13 cellular contexts compared by ENCODE assay signal in the genomic region with DNA sequence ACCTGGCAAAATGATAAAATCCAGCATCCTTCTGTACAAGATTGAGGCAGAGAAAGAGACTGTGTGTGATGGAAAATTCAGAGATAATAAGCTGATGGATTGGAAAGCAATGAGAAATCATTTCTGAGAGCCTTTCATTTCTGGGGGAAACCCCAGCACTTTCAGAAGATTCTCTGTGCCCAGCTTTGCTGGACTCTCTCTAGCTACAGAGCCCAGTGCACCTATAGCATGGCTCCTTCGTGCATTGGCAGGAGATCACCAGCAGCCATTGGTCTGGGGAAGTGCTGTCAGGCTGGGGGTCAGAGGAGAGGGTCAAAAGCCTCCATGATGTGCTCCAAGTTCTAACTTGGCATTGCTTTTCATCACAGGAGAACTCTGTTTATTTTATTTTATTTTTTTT.
A peak's percentile ranks its signal among the peaks of the same experiment; 100 is the strongest.
DNase-seq lines count a peak whose midpoint lies in the region; ATAC-seq, FAIRE-seq and TF ChIP-seq lines count a peak whose summit lies in the region.
"Had no signal": no experiment of that assay in that cellular context is flagged by ENCODE, and none has a peak within 500 bp of the region (broad histone marks: within the 10 kb centered on the region; RNA-seq: fewer than 3 reads in every experiment).

No MANE protein-coding gene starts in this region.

- H3K9ac ChIP-seq in GM12878 (ENCODE audit: control insufficient read depth, insufficient read depth, low read length) (no peak overlapping the region), neuronal stem cell (ENCODE audit: low read depth, low read length, poor library complexity) (no peak overlapping the region)

- peaks cover 3% of the 10 kb centered on the region; the same call in 1 of the 2 replicates for H3K4me1 ChIP-seq in GM12878 (ENCODE audit: control insufficient read depth, insufficient read depth, low read length)
- peaks cover 0 to 33% of the 10 kb centered on the region in 2 donors for H3K4me1 ChIP-seq in neuronal stem cell (ENCODE audit: control insufficient read depth in 2 of 2, insufficient read depth in 1 of 2, low read depth in 1 of 2, low read length in 2 of 2)

- no peak overlapping the region for H2BK5ac ChIP-seq in neuronal stem cell (ENCODE audit: low read length)

- peaks cover 35% of the 10 kb centered on the region for H3K4me1 Mint-ChIP-seq in osteocyte (ENCODE audit: unreplicated experiment)
- no peaks in the 10 kb centered on the region for H3K4me1 Mint-ChIP-seq in activated CD4-positive, alpha-beta memory T cell treated with anti-CD3 and anti-CD28 coated beads for 36 hours (ENCODE audit: low read depth)
- H3K4me1 Mint-ChIP-seq: CD4-positive, alpha-beta memory T cell had no signal

- no peak overlapping the region for H3K14ac ChIP-seq in neuronal stem cell (ENCODE audit: low read length)

- H3K9me3 ChIP-seq in GM12878 (replicated peaks; ENCODE audit: control insufficient read depth, insufficient read depth, low read length) (no peaks in the 10 kb centered on the region), neuronal stem cell (replicated peaks in 1 of 2; ENCODE audit: control insufficient read depth in 2 of 2, insufficient read depth in 1 of 2, low read depth in 1 of 2, low read length in 2 of 2) (no peaks in the 10 kb centered on the region)
- H3K9me3 ChIP-seq: BE2C had no signal

- H3K36me3 Mint-ChIP-seq in osteocyte (ENCODE audit: unreplicated experiment), result no peaks in the 10 kb centered on the region
- H3K36me3 Mint-ChIP-seq in activated CD4-positive, alpha-beta memory T cell treated with anti-CD3 and anti-CD28 coated beads for 36 hours, result no peaks in the 10 kb centered on the region
- H3K36me3 Mint-ChIP-seq: CD4-positive, alpha-beta memory T cell had no signal

- peak overlapping the region; percentile 54 for H3K18ac ChIP-seq in neuronal stem cell (ENCODE audit: low read length)

- H3K36me3 ChIP-seq in GM12878 (ENCODE audit: control insufficient read depth in 2 of 2, insufficient read depth in 2 of 2, low read length in 1 of 2) (no peaks in the 10 kb centered on the region), neuronal stem cell (replicated peaks in 1 of 2; ENCODE audit: control insufficient read depth in 2 of 2, insufficient read depth in 2 of 2, low read length in 2 of 2) (no peaks in the 10 kb centered on the region)
- H3K36me3 ChIP-seq: BE2C had no signal

- CTCF ChIA-PET in GM10248 (lab: Yijun Ruan, JAX) (interaction anchor here (0.8 to 1.4 kb wide), 2 partner anchors 21 to 258 kb away, joined by 3 to 4 read pairs; no protein-coding TSS in a partner anchor), GM12878 (lab: Yijun Ruan, JAX) (interaction anchor here (0.6 to 1.5 kb wide), 4 partner anchors 9 to 884 kb away, joined by 3 to 5 read pairs (median 4); no protein-coding TSS in a partner anchor)
- CTCF ChIA-PET in activated CD4-positive, alpha-beta memory T cell treated with anti-CD3 and anti-CD28 coated beads for 36 hours (lab: Charles Lee), result no interaction called here

- no peak for TF ChIP-seq EP300 in GM12878 (IDR thresholded peaks at IDR 0.05; ENCODE audit: borderline replicate concordance in 1 of 2, control insufficient read depth in 1 of 2, low read depth in 2 of 2, low read length in 2 of 2)

- no peak overlapping the region for H3K4ac ChIP-seq in neuronal stem cell (ENCODE audit: low read length)

- no peaks in the 10 kb centered on the region for H3K27me3 ChIP-seq in GM12878 (replicated peaks in 1 of 2; ENCODE audit: control insufficient read depth in 2 of 2, insufficient read depth in 2 of 2, low read length in 1 of 2)
- no peaks in the 10 kb centered on the region for H3K27me3 ChIP-seq in neuronal stem cell (ENCODE audit: control insufficient read depth in 3 of 3, insufficient read depth in 3 of 3, low read depth in 1 of 3, low read length in 3 of 3)
- H3K27me3 ChIP-seq: BE2C had no signal

- no peak overlapping the region for H2BK120ac ChIP-seq in neuronal stem cell (ENCODE audit: low read depth, low read length)

- ATAC-seq in GM12878, result peak; percentile 84

- no peak overlapping the region for H4K8ac ChIP-seq in neuronal stem cell (ENCODE audit: low read depth, low read length)

- TF ChIP-seq POLR2A in GM12878 (IDR thresholded peaks at IDR 0.05; ENCODE audit: low read depth, low read length), result no peak

- TF ChIP-seq CTCF in GM10248 (IDR thresholded peaks at IDR 0.05; ENCODE audit: control extremely low read depth, extremely low read depth, low read depth, missing control alignments) (no peak), GM20000 (IDR thresholded peaks at IDR 0.05; ENCODE audit: extremely low read depth, missing control alignments) (no peak), GM12878 (IDR thresholded peaks at IDR 0.05 in 2 of 3, conservative IDR thresholded peaks at IDR 0.05 in 1 of 3; ENCODE audit: control insufficient read depth in 2 of 3, extremely low read depth in 1 of 3, insufficient read depth in 1 of 3, low read depth in 3 of 3, low read length in 3 of 3) (no peak), osteocyte (IDR thresholded peaks at IDR 0.05) (no peak)

- FAIRE-seq in GM12878 (lab: Jason Lieb, UNC), result no peak
- FAIRE-seq: A204.1, H54 had no signal

- no peak for TF ChIP-seq RAD21 in GM12878 (IDR thresholded peaks at IDR 0.05; ENCODE audit: insufficient read depth, low read depth, low read length)

- H3K79me1 ChIP-seq in neuronal stem cell (ENCODE audit: low read depth, low read length), result no peaks in the 10 kb centered on the region

- peak; percentile 41 for DNase-seq in GM10248 (ENCODE audit: extremely low spot score)
- DNase-seq in GM20000 (ENCODE audit: low spot score), result peak; percentile 49
- DNase-seq in GM12878 (ENCODE audit: low read depth, low spot score), result no peak
- DNase-seq in neuronal stem cell (ENCODE audit: low spot score), result no peak
- DNase-seq in osteocyte (ENCODE audit: extremely low spot score, unreplicated experiment), result no peak
- DNase-seq in hypothalamus (lab: John Stamatoyannopoulos, UW), result no peak
- DNase-seq in activated CD4-positive, alpha-beta memory T cell treated with anti-CD3 and anti-CD28 coated beads for 36 hours, result no peak
- DNase-seq: BE2C; CD4-positive, alpha-beta memory T cell; DMS79 had no signal

- POLR2A ChIA-PET in GM10248 (lab: Yijun Ruan, JAX) (no interaction called here), GM12878 (lab: Charles Lee) (interaction anchor here (0.6 to 0.7 kb wide), 2 partner anchors 142 to 791 kb away, joined by 3 to 4 read pairs; no protein-coding TSS in a partner anchor)
- POLR2A ChIA-PET in activated CD4-positive, alpha-beta memory T cell treated with anti-CD3 and anti-CD28 coated beads for 36 hours (lab: Charles Lee), result no interaction called here

- no peak overlapping the region for H4K91ac ChIP-seq in neuronal stem cell (ENCODE audit: low read depth, low read length, poor library complexity)

- H2BK12ac ChIP-seq in neuronal stem cell (ENCODE audit: low read length), result no peak overlapping the region

- no peak overlapping the region for H2AFZ ChIP-seq in GM12878 (ENCODE audit: control insufficient read depth, low read depth, low read length)
- no peak overlapping the region for H2AFZ ChIP-seq in neuronal stem cell (ENCODE audit: low read length)

- no peaks in the 10 kb centered on the region for H4K20me1 ChIP-seq in GM12878 (ENCODE audit: control insufficient read depth, insufficient read depth)

- H3K4me3 Mint-ChIP-seq in osteocyte (ENCODE audit: unreplicated experiment), result no peak overlapping the region
- no peak overlapping the region for H3K4me3 Mint-ChIP-seq in activated CD4-positive, alpha-beta memory T cell treated with anti-CD3 and anti-CD28 coated beads for 36 hours
- H3K4me3 Mint-ChIP-seq: CD4-positive, alpha-beta memory T cell had no signal

- no peak overlapping the region for H2BK15ac ChIP-seq in neuronal stem cell (ENCODE audit: low read length)

- intact Hi-C loops in GM12878 (cut with micrococcal nuclease; ENCODE audit: unreplicated experiment), result no loop called here
- intact Hi-C loops in activated CD4-positive, alpha-beta memory T cell treated with anti-CD3 and anti-CD28 coated beads for 36 hours (cut with micrococcal nuclease), result no loop called here

- H3K9me3 Mint-ChIP-seq in osteocyte (ENCODE audit: unreplicated experiment), result no peaks in the 10 kb centered on the region
- no peaks in the 10 kb centered on the region for H3K9me3 Mint-ChIP-seq in activated CD4-positive, alpha-beta memory T cell treated with anti-CD3 and anti-CD28 coated beads for 36 hours

- no TSS peak for BruUV-seq in GM12878 (replicated peaks; lab: Mats Ljungman, UMichigan)

- no peaks in the 10 kb centered on the region for H3K79me2 ChIP-seq in GM12878 (ENCODE audit: control insufficient read depth, insufficient read depth, low read length)

- H3K27me3 Mint-ChIP-seq in osteocyte (ENCODE audit: unreplicated experiment), result no peaks in the 10 kb centered on the region
- H3K27me3 Mint-ChIP-seq in activated CD4-positive, alpha-beta memory T cell treated with anti-CD3 and anti-CD28 coated beads for 36 hours, result peaks cover 5% of the 10 kb centered on the region

- H3K27ac Mint-ChIP-seq in osteocyte (ENCODE audit: unreplicated experiment), result no peak overlapping the region
- no peak overlapping the region for H3K27ac Mint-ChIP-seq in activated CD4-positive, alpha-beta memory T cell treated with anti-CD3 and anti-CD28 coated beads for 36 hours
- H3K27ac Mint-ChIP-seq: CD4-positive, alpha-beta memory T cell had no signal

- H2AK5ac ChIP-seq in neuronal stem cell (ENCODE audit: low read depth, low read length), result no peak overlapping the region

- H3K4me2 ChIP-seq in GM12878 (ENCODE audit: control insufficient read depth, insufficient read depth) (no peak overlapping the region), neuronal stem cell (ENCODE audit: insufficient read depth, low read length, poor library complexity, severe bottlenecking) (no peak overlapping the region)

- SMC1A ChIA-PET in GM12878 (lab: Charles Lee; ENCODE audit: uncharacterized antibody, unreplicated experiment), result interaction anchor here (0.9 to 1.3 kb wide), 4 partner anchors 11 to 40 kb away, joined by 3 to 4 read pairs (median 4); no protein-coding TSS in a partner anchor

- 0% methylated on average over 1 of the region's 1 CpG for WGBS in GM12878 (ENCODE audit: insufficient coverage, insufficient replicate concordance, low lambda C conversion rate, missing lambda C conversion rate)
- no CpG with 5 or more reads among the region's 1 CpG for WGBS in neuronal stem cell (ENCODE audit: extremely low coverage in 2 of 2, insufficient read length in 2 of 2, insufficient replicate concordance in 1 of 2), 2 donors

- in situ Hi-C loops in GM12878 (cut with MboI), result loop anchor here (25.0 kb wide), 2 partner anchors 1618 to 1743 kb away; no protein-coding TSS in a partner anchor

- H3K23ac ChIP-seq in neuronal stem cell (ENCODE audit: low read depth, low read length, poor library complexity), result no peak overlapping the region

- H3K27ac ChIP-seq in GM12878 (ENCODE audit: control insufficient read depth, insufficient read depth), result no peak overlapping the region
- no peak overlapping the region for H3K27ac ChIP-seq in neuronal stem cell (replicated peaks; ENCODE audit: low read length)
- H3K27ac ChIP-seq: C4-2B had no signal

- RAD21 ChIA-PET in GM12878 (lab: Charles Lee; ENCODE audit: unreplicated experiment), result no interaction called here

- H3K4me3 ChIP-seq in GM12878 (no peak overlapping the region), neuronal stem cell (ENCODE audit: low read length in 2 of 2) (no peak overlapping the region)

Comparison
In these comparisons a context has a peak if more than half of its experiments do, and no peak if none do; other contexts are left out.
1. DNase-seq: peak in GM10248 (single experiment) and GM20000 (single experiment); none in GM12878 (single experiment), neuronal stem cell (single experiment), osteocyte (single experiment), hypothalamus (0 of 51) and activated CD4-positive, alpha-beta memory T cell treated with anti-CD3 and anti-CD28 coated beads for 36 hours (single experiment).